ENCODE assay signal across 9 cellular contexts in the genomic region with DNA sequence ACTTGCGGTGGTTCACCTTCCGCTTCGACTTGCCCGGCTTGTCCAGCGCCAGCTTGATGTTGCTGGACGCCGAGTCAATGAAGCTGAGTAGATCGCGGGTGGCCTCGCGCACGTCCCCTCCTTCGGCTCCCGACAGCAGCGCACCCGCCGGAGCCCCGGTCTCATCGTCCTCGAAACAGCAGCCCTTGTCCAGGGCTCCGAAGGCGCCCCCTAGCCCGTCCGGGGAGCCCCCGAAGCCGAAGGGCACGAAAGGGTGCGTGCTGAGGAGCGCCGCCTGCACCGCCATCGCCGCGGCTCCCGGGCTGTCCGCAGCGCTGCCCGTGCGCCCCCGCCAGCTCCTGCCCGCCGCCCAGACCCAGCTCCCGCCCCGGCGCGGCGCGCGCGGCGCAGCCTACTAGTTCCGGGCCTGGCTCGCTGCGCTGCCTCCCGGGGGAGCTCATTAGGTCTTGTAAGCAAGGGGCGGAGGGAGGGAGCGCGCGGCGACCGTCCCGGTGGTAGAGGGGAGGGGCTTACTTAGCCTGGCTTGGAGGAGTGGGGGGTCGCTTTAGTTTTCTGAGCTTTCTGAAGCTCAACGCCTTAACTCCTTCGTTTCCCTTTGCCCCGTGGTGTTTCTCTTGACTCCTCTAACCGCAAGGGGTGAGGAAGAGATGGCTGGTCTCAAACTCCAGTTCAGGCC. TPM values are rescaled to one million over a fixed set of nuclear protein-coding genes. Genes with fewer than 3 reads are reported as not detected.
DNase-seq lines count a peak whose midpoint lies in the region; ATAC-seq and TF ChIP-seq lines count a peak whose summit lies in the region.
"Had no signal": no experiment of that assay in that cellular context is flagged by ENCODE, and none has a peak within 500 bp of the region (broad histone marks: within the 10 kb centered on the region; RNA-seq: fewer than 3 reads in every experiment).

A gene with protein sequence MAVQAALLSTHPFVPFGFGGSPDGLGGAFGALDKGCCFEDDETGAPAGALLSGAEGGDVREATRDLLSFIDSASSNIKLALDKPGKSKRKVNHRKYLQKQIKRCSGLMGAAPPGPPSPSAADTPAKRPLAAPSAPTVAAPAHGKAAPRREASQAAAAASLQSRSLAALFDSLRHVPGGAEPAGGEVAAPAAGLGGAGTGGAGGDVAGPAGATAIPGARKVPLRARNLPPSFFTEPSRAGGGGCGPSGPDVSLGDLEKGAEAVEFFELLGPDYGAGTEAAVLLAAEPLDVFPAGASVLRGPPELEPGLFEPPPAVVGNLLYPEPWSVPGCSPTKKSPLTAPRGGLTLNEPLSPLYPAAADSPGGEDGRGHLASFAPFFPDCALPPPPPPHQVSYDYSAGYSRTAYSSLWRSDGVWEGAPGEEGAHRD (minus strand): TSS at position 421 of the 676 bp plus-strand sequence. CDS start 135 bp downstream, at position 286.

- H4K20me1 ChIP-seq in PC-9 (ENCODE audit: insufficient read depth) = no peaks in the 10 kb centered on the region

- peak within 1 kb of the TSS; percentile 48 to 87 (median 84) for H3K27ac Mint-ChIP-seq in brain

- POLR2A ChIA-PET in PC-9 (lab: Charles Lee; ENCODE audit: unreplicated experiment) = no interaction called here

- peak within 1 kb of the TSS in 1 of 4 donors; percentile 49 for H3K27ac ChIP-seq in Peyer's patch
- H3K27ac ChIP-seq in PC-9 = no peak within 1 kb of the TSS

- peak; percentile 49 for DNase-seq in AG08396 (ENCODE audit: low spot score)
- DNase-seq in H7 = peak; percentile 92
- peak in 2 of 3 donors; percentile 48 to 63 for DNase-seq in Peyer's patch
- DNase-seq in sciatic nerve (ENCODE audit: low spot score) = peak; percentile 80
- no peak for DNase-seq in NAMALWA (ENCODE audit: low spot score)
- no peak for DNase-seq in PC-9

- TF ChIP-seq POLR2A in Peyer's patch (IDR thresholded peaks at IDR 0.05) = no peak

- H3K9me3 ChIP-seq in Peyer's patch (no peaks in the 10 kb centered on the region), iPS-18c (ENCODE audit: control insufficient read depth, insufficient read depth, low read length) (peaks cover 2% of the 10 kb centered on the region), PC-9 (ENCODE audit: insufficient read depth, low read depth) (no peaks in the 10 kb centered on the region)

- H3K4me3 ChIP-seq in H7 (ENCODE audit: insufficient read depth, low read depth, low read length) = peak within 1 kb of the TSS; percentile 77
- peak within 1 kb of the TSS; percentile 34 to 66 (median 54) for H3K4me3 ChIP-seq in Peyer's patch
- H3K4me3 ChIP-seq in iPS-18c (ENCODE audit: insufficient read depth, low read depth, low read length) = peak within 1 kb of the TSS; percentile 63
- no peak within 1 kb of the TSS for H3K4me3 ChIP-seq in PC-9

- TF ChIP-seq CTCF in Peyer's patch (IDR thresholded peaks at IDR 0.05) (no peak), brain (conservative IDR thresholded peaks at IDR 0.05) (no peak), PC-9 (conservative IDR thresholded peaks at IDR 0.05) (no peak)

- intact Hi-C loops in sciatic nerve (cut with DNase I) = no loop called here
- intact Hi-C loops in PC-9 (cut with micrococcal nuclease; ENCODE audit: unreplicated experiment) = no loop called here

- H3K9me3 Mint-ChIP-seq in brain = peaks cover 0 to 6% (median 0%) of the 10 kb centered on the region in 5 experiments

- CTCF ChIA-PET in PC-9 (lab: Charles Lee) = no interaction called here

- H3K9me2 ChIP-seq in PC-9 (ENCODE audit: insufficient read depth) = no peaks in the 10 kb centered on the region

- H3K36me3 Mint-ChIP-seq in brain = peaks cover 8% of the 10 kb centered on the region

- H3K27me3 Mint-ChIP-seq in brain = peaks cover 26% of the 10 kb centered on the region

- H3K27me3 ChIP-seq in H7 (ENCODE audit: control insufficient read depth, insufficient read depth, low read length) (peaks cover 39% of the 10 kb centered on the region), Peyer's patch (peaks cover 0 to 18% of the 10 kb centered on the region in 2 donors), PC-9 (ENCODE audit: insufficient read depth, low read depth) (no peaks in the 10 kb centered on the region)

- ATAC-seq in sciatic nerve = peak; percentile 87

- BruUV-seq in PC-9 (replicated peaks; lab: Mats Ljungman, UMichigan) = no TSS peak

- no peaks in the 10 kb centered on the region for H3K79me2 ChIP-seq in PC-9 (ENCODE audit: low read depth)

- H3K4me2 ChIP-seq in PC-9 = no peak within 1 kb of the TSS

- H3K4me1 ChIP-seq in Peyer's patch (peaks cover 0 to 16% (median 5%) of the 10 kb centered on the region in 4 donors), PC-9 (replicated peaks; ENCODE audit: insufficient read depth) (no peaks in the 10 kb centered on the region)

- peak within 1 kb of the TSS; percentile 83 to 91 (median 85) for H3K4me3 Mint-ChIP-seq in brain

- H3F3A ChIP-seq in PC-9 (ENCODE audit: insufficient read depth, low read depth) = no peaks in the 10 kb centered on the region

- peaks cover 65% of the 10 kb centered on the region for H3K4me1 Mint-ChIP-seq in brain

- H2AFZ ChIP-seq in PC-9 = no peak within 1 kb of the TSS

- no peaks in the 10 kb centered on the region for H3K36me3 ChIP-seq in H7 (replicated peaks; ENCODE audit: control insufficient read depth, insufficient read depth, low read length)
- no peaks in the 10 kb centered on the region for H3K36me3 ChIP-seq in Peyer's patch
- no peaks in the 10 kb centered on the region for H3K36me3 ChIP-seq in PC-9 (ENCODE audit: low read depth)

RNA-seq across cellular contexts. Expression of the gene that starts here (rescaled TPM):
- total RNA-seq in H7 (2014; rRNA removed; shearing (Covaris generic)) = 1.1 and 1.4 TPM in 2 replicates
- total RNA-seq in Peyer's patch (1 to 10 TPM in 1 of 4 donors, under 1 TPM in 2, not detected in 1; 0.27 to 2.5 (median 0.35) TPM), sciatic nerve (3.7 TPM), PC-9 (2021) (not detected in 2 replicates)
- polyA plus RNA-seq in brain (ENCODE audit: insufficient read depth, low read depth, low replicate concordance) = 6.2 TPM
- total RNA-seq: dermis microvascular lymphatic vessel endothelial cell had no signal

Comparison
In these comparisons a context has a peak if more than half of its experiments do, and no peak if none do; other contexts are left out.
1. DNase-seq: peak in AG08396 (single experiment), H7 (single experiment), Peyer's patch (2 of 3) and sciatic nerve (single experiment); none in NAMALWA (single experiment) and PC-9 (0 of 2).